Comparison of ENCODE assay signal across 1 cellular context in the genomic region with DNA sequence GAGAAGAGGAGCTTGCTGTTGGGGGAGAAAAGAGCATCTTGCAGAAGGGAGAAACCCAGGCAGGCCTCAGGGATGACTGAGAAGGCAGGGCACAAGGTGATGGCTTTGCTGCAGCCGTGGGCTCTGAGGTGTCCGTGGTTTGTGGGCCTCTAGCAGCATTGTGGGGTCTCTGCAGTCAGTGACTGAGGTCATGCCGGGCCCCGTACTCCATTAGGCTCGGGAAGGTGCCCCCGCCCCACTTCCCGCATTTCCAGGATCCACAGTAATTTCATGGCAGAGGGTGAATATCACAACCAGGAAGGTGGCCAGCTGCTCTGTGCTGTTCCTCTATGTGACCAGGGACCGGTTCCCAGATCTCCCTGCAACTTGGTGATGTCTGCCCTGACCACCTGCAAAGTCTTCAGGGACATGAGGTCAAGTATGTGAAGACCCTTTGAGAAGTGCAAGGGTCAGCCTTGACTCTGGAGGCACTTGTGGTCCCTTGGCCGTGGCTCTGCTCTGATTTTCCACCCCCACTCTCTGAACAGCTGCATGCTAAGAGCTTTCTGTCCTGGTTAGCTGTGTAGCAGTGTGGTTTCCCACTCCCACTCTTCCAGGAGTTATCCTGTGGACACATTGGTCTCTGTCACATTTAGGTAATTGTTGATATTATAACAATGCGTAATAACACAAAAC.
TF ChIP-seq lines count a peak whose summit lies in the region.

No MANE protein-coding gene starts in this region.

TF ChIP-seq in endothelial cell of umbilical vein, 7 proteins besides CTCF, POLR2A, EP300 and RAD21 (continued from another document):
- TF ChIP-seq EZH2 (IDR thresholded peaks at IDR 0.05; ENCODE audit: borderline replicate concordance, low read depth, low read length, severe bottlenecking), result no peak
- TF ChIP-seq MYC (IDR thresholded peaks at IDR 0.05; ENCODE audit: low read depth, low read length), result no peak
- TF ChIP-seq POLR2AphosphoS5 (IDR thresholded peaks at IDR 0.05; ENCODE audit: insufficient read depth, low read depth, low read length), result no peak
- no peak for TF ChIP-seq JUN (IDR thresholded peaks at IDR 0.05; ENCODE audit: borderline replicate concordance, insufficient read depth, insufficient read length, low read depth)
- no peak for TF ChIP-seq FOS (IDR thresholded peaks at IDR 0.05; ENCODE audit: borderline replicate concordance, insufficient read depth, low read length)
- TF ChIP-seq, protein P1, sequence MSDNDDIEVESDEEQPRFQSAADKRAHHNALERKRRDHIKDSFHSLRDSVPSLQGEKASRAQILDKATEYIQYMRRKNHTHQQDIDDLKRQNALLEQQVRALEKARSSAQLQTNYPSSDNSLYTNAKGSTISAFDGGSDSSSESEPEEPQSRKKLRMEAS (IDR thresholded peaks at IDR 0.05; ENCODE audit: insufficient read depth, insufficient read length), result no peak
